30 cellular contexts compared by ENCODE assay signal in the genomic region with DNA sequence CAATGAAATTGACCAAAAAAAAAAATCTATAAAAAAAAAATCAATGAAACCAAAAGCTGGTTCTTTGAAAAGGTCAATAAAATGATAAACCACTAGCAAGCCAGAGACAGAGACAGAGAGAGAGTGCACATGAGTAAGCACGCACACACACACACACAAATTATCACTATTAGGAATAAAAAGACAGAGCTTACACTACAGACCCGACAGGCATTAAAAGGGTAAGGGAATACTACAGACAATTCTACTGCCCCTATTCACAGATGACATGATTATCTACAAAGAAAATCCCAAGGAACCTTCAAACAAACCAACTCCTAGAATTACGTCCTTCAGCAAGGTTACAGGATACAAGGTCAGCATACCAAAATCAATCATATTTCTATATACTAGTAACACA.
"Had no signal": no experiment of that assay in that cellular context is flagged by ENCODE, and none has a peak within 500 bp of the region (broad histone marks: within the 10 kb centered on the region; RNA-seq: fewer than 3 reads in every experiment).

No MANE protein-coding gene starts in this region.

- DNase-seq: hypothalamus; immature natural killer cell; kidney; left colon; left ventricle myocardium inferior; mesendoderm; midbrain; mucosa of descending colon; naive thymus-derived CD4-positive, alpha-beta T cell; ovary; stimulated activated CD4-positive, alpha-beta T cell treated with anti-CD3 and anti-CD28 coated beads, Interleukin-12 subunit alpha, Interleukin-12 subunit beta, amount 100 ng/mL, for 4 hours; stimulated activated CD4-positive, alpha-beta T cell treated with anti-CD3 and anti-CD28 coated beads, Interleukin-15, amount 100 ng/mL, for 24 hours; stimulated activated CD4-positive, alpha-beta T cell treated with anti-CD3 and anti-CD28 coated beads, Interleukin-2, amount 100 ng/mL, for 24 hours; stimulated activated CD4-positive, alpha-beta T cell treated with anti-CD3 and anti-CD28 coated beads, Interleukin-4, amount 100 ng/mL, for 1 hour; stimulated activated naive CD4-positive, alpha-beta T cell; tibial artery; trophoblast cell; upper lobe of right lung had no signal

- ATAC-seq: left colon; mucosa of descending colon; naive thymus-derived CD4-positive, alpha-beta T cell; natural killer cell treated with Interleukin-12 subunit alpha and Interleukin-12 subunit beta and Interleukin-15 and Interleukin-18, amount 100 ng/mL, for 72 hours; sciatic nerve; stimulated activated effector memory CD8-positive, alpha-beta T cell treated with anti-CD3 and anti-CD28 coated beads, Interleukin-12 subunit alpha, Interleukin-12 subunit beta, amount 100 ng/mL, for 72 hours; upper lobe of right lung had no signal

- H3K27ac ChIP-seq: left ventricle myocardium inferior, ovary, right atrium auricular region, skin epidermis, suprapubic skin, thoracic aorta, tibial artery, upper lobe of right lung had no signal

- H3K36me3 ChIP-seq: ovary had no signal

- H3K4me1 ChIP-seq: suprapubic skin, tibial artery, upper lobe of right lung had no signal

- H3K4me3 Mint-ChIP-seq: immature natural killer cell; naive thymus-derived CD4-positive, alpha-beta T cell; natural killer cell treated with Interleukin-12 subunit alpha and Interleukin-12 subunit beta and Interleukin-15 and Interleukin-18, amount 100 ng/mL, for 72 hours; stimulated activated effector memory CD8-positive, alpha-beta T cell treated with anti-CD3 and anti-CD28 coated beads, Interleukin-12 subunit alpha, Interleukin-12 subunit beta, amount 100 ng/mL, for 72 hours; stimulated activated naive CD8-positive, alpha-beta T cell treated with anti-CD3 and anti-CD28 coated beads, Interleukin-15, Interleukin-2, amounts not matched to agents 100 ng/mL and 50 ng/mL, for 24 hours had no signal

- H3K4me3 ChIP-seq: left ventricle myocardium inferior, lung, mucosa of descending colon, ovary, right atrium auricular region, skin epidermis, suprapubic skin, thoracic aorta, tibial artery, upper lobe of right lung had no signal

- H3K27ac Mint-ChIP-seq: immature natural killer cell; natural killer cell treated with Interleukin-12 subunit alpha and Interleukin-12 subunit beta and Interleukin-15 and Interleukin-18, amount 100 ng/mL, for 72 hours; progenitor cell of endocrine pancreas; stimulated activated effector memory CD8-positive, alpha-beta T cell treated with anti-CD3 and anti-CD28 coated beads, Interleukin-12 subunit alpha, Interleukin-12 subunit beta, amount 100 ng/mL, for 72 hours; stimulated activated naive CD8-positive, alpha-beta T cell treated with anti-CD3 and anti-CD28 coated beads, Interleukin-15, Interleukin-2, amounts not matched to agents 100 ng/mL and 50 ng/mL, for 24 hours had no signal

- H3K9me3 ChIP-seq: mucosa of descending colon, ovary, suprapubic skin, thoracic aorta, tibial artery, upper lobe of right lung had no signal

- H3K9me3 Mint-ChIP-seq: stimulated activated naive CD8-positive, alpha-beta T cell treated with anti-CD3 and anti-CD28 coated beads, Interleukin-15, Interleukin-2, amounts not matched to agents 100 ng/mL and 50 ng/mL, for 24 hours had no signal

- H3K4me1 Mint-ChIP-seq: immature natural killer cell; stimulated activated effector memory CD8-positive, alpha-beta T cell treated with anti-CD3 and anti-CD28 coated beads, Interleukin-12 subunit alpha, Interleukin-12 subunit beta, amount 100 ng/mL, for 72 hours had no signal

- H3K27me3 Mint-ChIP-seq: naive thymus-derived CD4-positive, alpha-beta T cell; natural killer cell treated with Interleukin-12 subunit alpha and Interleukin-12 subunit beta and Interleukin-15 and Interleukin-18, amount 100 ng/mL, for 72 hours; progenitor cell of endocrine pancreas; stimulated activated naive CD8-positive, alpha-beta T cell treated with anti-CD3 and anti-CD28 coated beads, Interleukin-15, Interleukin-2, amounts not matched to agents 100 ng/mL and 50 ng/mL, for 24 hours had no signal

- FAIRE-seq: islet of Langerhans, kidney, urothelium cell line had no signal
